8 cellular contexts compared by ENCODE assay signal in the genomic region with DNA sequence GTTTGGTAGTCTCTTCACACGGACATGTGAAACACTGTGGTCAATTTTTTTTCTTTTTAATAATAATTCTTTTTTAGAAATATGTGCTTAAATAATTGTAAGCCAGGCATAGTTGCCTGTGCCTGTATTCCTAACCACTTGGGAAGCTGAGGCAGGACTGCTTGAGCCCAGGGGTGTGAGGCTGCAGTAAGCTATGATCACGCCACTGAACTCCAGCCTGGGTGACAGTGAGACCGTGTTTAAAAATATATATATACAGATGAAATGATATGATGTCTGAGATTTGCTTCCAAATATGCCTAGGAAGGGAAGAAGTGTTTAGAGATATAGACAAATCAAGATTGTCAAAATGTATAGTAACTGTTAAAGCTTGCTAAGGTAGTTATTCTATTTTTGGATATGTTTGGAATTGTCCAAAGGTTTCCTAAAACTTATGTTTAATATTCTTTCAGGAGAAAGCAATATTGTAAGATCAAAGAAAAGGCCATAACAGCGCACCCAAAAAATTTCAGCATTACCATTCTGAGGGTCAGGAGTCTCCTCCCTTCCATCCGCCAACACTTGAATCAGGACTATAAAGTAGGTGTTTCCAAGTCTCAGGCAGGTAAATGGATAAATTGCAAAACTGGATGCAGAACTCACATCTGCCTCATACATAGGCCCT. TPM values are rescaled to one million over a fixed set of nuclear protein-coding genes. Genes with fewer than 3 reads are reported as not detected.
DNase-seq lines count a peak whose midpoint lies in the region; ATAC-seq lines count a peak whose summit lies in the region.

No MANE protein-coding gene starts in this region.

- intact Hi-C loops in dendritic cell treated with granulocyte-macrophage colony-stimulating factor and Interleukin-4, amounts not matched to agents 40 ng/mL and 50 ng/mL, for 4 days (cut with micrococcal nuclease) = no loop called here

- no peaks in the 10 kb centered on the region for H3K27me3 ChIP-seq in CD8-positive, alpha-beta memory T cell (ENCODE audit: insufficient read depth, low read length, poor library complexity, severe bottlenecking)

- no peaks in the 10 kb centered on the region for H3K36me3 ChIP-seq in CD8-positive, alpha-beta memory T cell (ENCODE audit: insufficient read depth, low read length)
- H3K36me3 ChIP-seq in KOPT-K1 (ENCODE audit: insufficient read depth, low read length) = peaks cover 18% of the 10 kb centered on the region

- H3K27me3 Mint-ChIP-seq in CD8-positive, alpha-beta memory T cell = peaks cover 0 to 7% of the 10 kb centered on the region in 2 donors
- no peaks in the 10 kb centered on the region for H3K27me3 Mint-ChIP-seq in dendritic cell treated with granulocyte-macrophage colony-stimulating factor and Interleukin-4, amounts not matched to agents 40 ng/mL and 50 ng/mL, for 4 days
- peaks cover 0 to 4% (median 0%) of the 10 kb centered on the region in 5 donors for H3K27me3 Mint-ChIP-seq in naive thymus-derived CD8-positive, alpha-beta T cell

- peak; percentile 15 for ATAC-seq in GM21528 (IDR thresholded peaks at IDR 0.05; ENCODE audit: low FRiP score, unreplicated experiment)
- ATAC-seq in naive thymus-derived CD8-positive, alpha-beta T cell = no peak

- H3K27ac ChIP-seq in CD8-positive, alpha-beta memory T cell (ENCODE audit: low read depth, low read length) = peak overlapping the region; percentile 92
- peak overlapping the region; percentile 85 for H3K27ac ChIP-seq in KOPT-K1 (ENCODE audit: low read depth, low read length, poor library complexity, severe bottlenecking)

- no peaks in the 10 kb centered on the region for H3K9me3 Mint-ChIP-seq in CD8-positive, alpha-beta memory T cell
- H3K9me3 Mint-ChIP-seq in dendritic cell treated with granulocyte-macrophage colony-stimulating factor and Interleukin-4, amounts not matched to agents 40 ng/mL and 50 ng/mL, for 4 days = no peaks in the 10 kb centered on the region
- peaks cover 0 to 1% (median 0%) of the 10 kb centered on the region in 9 donors for H3K9me3 Mint-ChIP-seq in naive thymus-derived CD8-positive, alpha-beta T cell

- H3K4me1 Mint-ChIP-seq in CD8-positive, alpha-beta memory T cell = peaks cover 50 to 73% (median 70%) of the 10 kb centered on the region in 3 donors
- H3K4me1 Mint-ChIP-seq in dendritic cell treated with granulocyte-macrophage colony-stimulating factor and Interleukin-4, amounts not matched to agents 40 ng/mL and 50 ng/mL, for 4 days (ENCODE audit: low read depth) = peaks cover 65% of the 10 kb centered on the region
- H3K4me1 Mint-ChIP-seq in naive thymus-derived CD8-positive, alpha-beta T cell = peaks cover 29 to 84% (median 58%) of the 10 kb centered on the region in 4 donors

- no peaks in the 10 kb centered on the region for H3K9me3 ChIP-seq in CD8-positive, alpha-beta memory T cell (ENCODE audit: low read length)
- no peaks in the 10 kb centered on the region for H3K9me3 ChIP-seq in KOPT-K1 (ENCODE audit: insufficient read depth, low read length, poor library complexity, severe bottlenecking)

- peaks cover 3 to 36% (median 13%) of the 10 kb centered on the region in 3 donors for H3K36me3 Mint-ChIP-seq in CD8-positive, alpha-beta memory T cell
- peaks cover 31% of the 10 kb centered on the region for H3K36me3 Mint-ChIP-seq in dendritic cell treated with granulocyte-macrophage colony-stimulating factor and Interleukin-4, amounts not matched to agents 40 ng/mL and 50 ng/mL, for 4 days (ENCODE audit: low read depth)
- H3K36me3 Mint-ChIP-seq in naive thymus-derived CD8-positive, alpha-beta T cell = peaks cover 0 to 20% (median 4%) of the 10 kb centered on the region in 3 donors

- H3K27ac Mint-ChIP-seq in CD8-positive, alpha-beta memory T cell = peak overlapping the region; percentile 96 to 100 (median 99)
- peak overlapping the region; percentile 95 for H3K27ac Mint-ChIP-seq in dendritic cell treated with granulocyte-macrophage colony-stimulating factor and Interleukin-4, amounts not matched to agents 40 ng/mL and 50 ng/mL, for 4 days
- H3K27ac Mint-ChIP-seq in naive thymus-derived CD8-positive, alpha-beta T cell = peak overlapping the region; percentile 98 to 100 (median 99)

- POLR2A ChIA-PET in CD8-positive, alpha-beta memory T cell (lab: Charles Lee) = interaction anchor here (0.5 to 2.1 kb wide), 12 partner anchors 8 to 194 kb away, joined by 3 to 36 read pairs (median 4); a partner anchor contains a TSS
- POLR2A ChIA-PET in naive thymus-derived CD8-positive, alpha-beta T cell (lab: Charles Lee) = interaction anchor here (0.8 to 2.0 kb wide), 17 partner anchors 10 to 789 kb away, joined by 3 to 34 read pairs (median 5); a partner anchor contains a TSS

- CTCF ChIA-PET in CD8-positive, alpha-beta memory T cell (lab: Charles Lee) = interaction anchor here (1.0 to 1.7 kb wide), 9 partner anchors 8 to 161 kb away, joined by 3 to 7 read pairs (median 4); a partner anchor contains a TSS

- H3K4me3 ChIP-seq in CD8-positive, alpha-beta memory T cell (ENCODE audit: low read length) = peak overlapping the region; percentile 89

- no peak for DNase-seq in CD8-positive, alpha-beta memory T cell
- no peak for DNase-seq in naive thymus-derived CD8-positive, alpha-beta T cell
- no peak for DNase-seq in SHP77 treated with DMSO at 0.1 percent for 48 hours (lab: John Stamatoyannopoulos, UW)
- DNase-seq in amygdala (lab: John Stamatoyannopoulos, UW) = no peak
- no peak for DNase-seq in UCSD-AML1 (lab: John Stamatoyannopoulos, UW; ENCODE audit: unreplicated experiment)

- H3K4me3 Mint-ChIP-seq in CD8-positive, alpha-beta memory T cell = peak overlapping the region; percentile 93 to 99 (median 98)
- peak overlapping the region; percentile 90 for H3K4me3 Mint-ChIP-seq in dendritic cell treated with granulocyte-macrophage colony-stimulating factor and Interleukin-4, amounts not matched to agents 40 ng/mL and 50 ng/mL, for 4 days
- H3K4me3 Mint-ChIP-seq in naive thymus-derived CD8-positive, alpha-beta T cell = peak overlapping the region; percentile 97 to 99 (median 98)

- H3K4me1 ChIP-seq in CD8-positive, alpha-beta memory T cell (ENCODE audit: insufficient read depth, low read length) = peaks cover 43% of the 10 kb centered on the region

RNA-seq across cellular contexts. Expression of a gene that starts 0.6 kb away (rescaled TPM):
- 100 to 1,000 TPM; 158 to 162 TPM for total RNA-seq in CD8-positive, alpha-beta memory T cell
- 311 TPM for polyA plus RNA-seq in CD8-positive, alpha-beta memory T cell
- total RNA-seq in naive thymus-derived CD8-positive, alpha-beta T cell = 10 to 100 TPM; 61.4 to 68.5 TPM
- 100 to 1,000 TPM; 142 to 267 (median 173) TPM for polyA plus RNA-seq in naive thymus-derived CD8-positive, alpha-beta T cell

RNA-seq across cellular contexts. Expression of a gene that starts 56.0 kb away (rescaled TPM):
- total RNA-seq in CD8-positive, alpha-beta memory T cell = 100 to 1,000 TPM; 128 to 131 TPM
- 41.5 TPM for polyA plus RNA-seq in CD8-positive, alpha-beta memory T cell
- total RNA-seq in naive thymus-derived CD8-positive, alpha-beta T cell = 100 to 1,000 TPM; 103 to 120 TPM
- 10 to 100 TPM; 47.7 to 67.2 (median 50.8) TPM for polyA plus RNA-seq in naive thymus-derived CD8-positive, alpha-beta T cell

RNA-seq across cellular contexts. Expression of a gene that starts 56.3 kb away (rescaled TPM):
- 100 to 1,000 TPM; 127 to 135 TPM for total RNA-seq in CD8-positive, alpha-beta memory T cell
- 156 TPM for polyA plus RNA-seq in CD8-positive, alpha-beta memory T cell
- total RNA-seq in naive thymus-derived CD8-positive, alpha-beta T cell = 100 to 1,000 TPM; 114 to 118 TPM
- polyA plus RNA-seq in naive thymus-derived CD8-positive, alpha-beta T cell = 100 to 1,000 TPM; 121 to 165 (median 144) TPM
